33 cellular contexts compared by ENCODE assay signal in genomic region chr7:155956977-155957376, GRCh38.
"Had no signal": no experiment of that assay in that cellular context is flagged by ENCODE, and none has a peak within 500 bp of the region (broad histone marks: within the 10 kb centered on the region; RNA-seq: fewer than 3 reads in every experiment).

No MANE protein-coding gene starts in this region.

- H3K4me1 ChIP-seq: foreskin keratinocyte, gastrocnemius medialis, heart left ventricle had no signal

- H3K36me3 Mint-ChIP-seq: activated CD4-positive, alpha-beta memory T cell treated with anti-CD3 and anti-CD28 coated beads for 36 hours; activated CD8-positive, alpha-beta memory T cell treated with anti-CD3 and anti-CD28 coated beads, Interleukin-2, amount 10 ng/mL, durations not matched to agents 7 days and 5 days; activated naive CD4-positive, alpha-beta T cell treated with anti-CD3 and anti-CD28 coated beads, Interleukin-2, amount 50 U/mL, for 24 hours; activated naive CD8-positive, alpha-beta T cell treated with anti-CD3 and anti-CD28 coated beads for 36 hours; T-cell had no signal

- H3K27ac ChIP-seq: adrenal gland, body of pancreas, foreskin keratinocyte, gastrocnemius medialis, heart left ventricle had no signal

- H3K27ac Mint-ChIP-seq: activated CD4-positive, alpha-beta memory T cell treated with anti-CD3 and anti-CD28 coated beads for 36 hours; activated CD4-positive, alpha-beta T cell treated with anti-CD3 and anti-CD28 coated beads for 36 hours; activated CD4-positive, alpha-beta T cell treated with anti-CD3 and anti-CD28 coated beads, Interleukin-2, amount 10 ng/mL, durations not matched to agents 24 days and 14 days; activated CD8-positive, alpha-beta memory T cell treated with anti-CD3 and anti-CD28 coated beads, Interleukin-2, amount 10 ng/mL, durations not matched to agents 7 days and 5 days; activated CD8-positive, alpha-beta T cell treated with anti-CD3 and anti-CD28 coated beads, Interleukin-2, amount 10 ng/mL, durations not matched to agents 7 days and 5 days; activated naive CD4-positive, alpha-beta T cell treated with anti-CD3 and anti-CD28 coated beads for 36 hours; activated naive CD4-positive, alpha-beta T cell treated with anti-CD3 and anti-CD28 coated beads, Interleukin-2, amount 50 U/mL, for 24 hours; activated naive CD8-positive, alpha-beta T cell treated with anti-CD3 and anti-CD28 coated beads for 36 hours; activated naive CD8-positive, alpha-beta T cell treated with anti-CD3 and anti-CD28 coated beads, Interleukin-2, amount 50 U/mL, for 24 hours; activated T-helper 1 cell treated with anti-CD3 and anti-CD28 coated beads, Interleukin-12 subunit alpha, Interleukin-12 subunit beta, Interleukin-2, Interleukin-4 antibody, amounts not matched to agents 30 ng/mL and 10 ng/mL and 1 ng/mL, durations not matched to agents 14 hours and 24 hours and 36 hours; activated T-helper 2 cell treated with anti-CD3 and anti-CD28 coated beads, Interferon-gamma antibody, Interleukin-2, Interleukin-4, amounts not matched to agents 10 μg/mL and 5 μg/mL and 100 μg/mL, durations not matched to agents 14 hours and 24 hours and 36 hours; T-cell; T-helper 1 cell treated with Interleukin-12 subunit alpha and Interleukin-12 subunit beta and Interleukin-4 antibody, amounts not matched to agents 30 μg/mL and 1 μg/mL, for 36 hours had no signal

- H3K27me3 ChIP-seq: adrenal gland, body of pancreas, foreskin keratinocyte had no signal

- H3K4me3 ChIP-seq: adrenal gland, body of pancreas, gastrocnemius medialis, heart left ventricle had no signal

- H3K4me1 Mint-ChIP-seq: activated naive CD4-positive, alpha-beta T cell treated with anti-CD3 and anti-CD28 coated beads, Interleukin-2, amount 50 U/mL, for 24 hours had no signal

- H3K27me3 Mint-ChIP-seq: activated naive CD4-positive, alpha-beta T cell treated with anti-CD3 and anti-CD28 coated beads, Interleukin-2, amount 50 U/mL, for 24 hours had no signal

- H3K9me3 ChIP-seq: adrenal gland, body of pancreas, gastrocnemius medialis, heart left ventricle had no signal

- ATAC-seq: activated CD4-positive, alpha-beta T cell treated with anti-CD3 and anti-CD28 coated beads for 36 hours; activated CD8-positive, alpha-beta memory T cell treated with anti-CD3 and anti-CD28 coated beads, Interleukin-2, amount 10 ng/mL, durations not matched to agents 7 days and 5 days; activated CD8-positive, alpha-beta T cell treated with anti-CD3 and anti-CD28 coated beads, Interleukin-2, amount 10 ng/mL, durations not matched to agents 7 days and 5 days; activated naive CD8-positive, alpha-beta T cell treated with anti-CD3 and anti-CD28 coated beads, Interleukin-2, amount 50 U/mL, for 24 hours; body of pancreas; esophagus mucosa; foreskin keratinocyte; gastrocnemius medialis; heart left ventricle; T-cell had no signal

- DNase-seq: activated CD4-positive, alpha-beta memory T cell treated with anti-CD3 and anti-CD28 coated beads for 36 hours; activated CD4-positive, alpha-beta T cell treated with anti-CD3 and anti-CD28 coated beads for 36 hours; activated CD4-positive, alpha-beta T cell treated with anti-CD3 and anti-CD28 coated beads, Interleukin-2, amount 10 ng/mL, durations not matched to agents 24 days and 14 days; activated CD4-positive, CD25-positive, alpha-beta regulatory T cell; activated CD4-positive, CD25-positive, alpha-beta regulatory T cell treated with anti-CD3 and anti-CD28 coated beads, Interleukin-2, amount 50 U/mL, for 72 hours; activated CD8-positive, alpha-beta memory T cell treated with anti-CD3 and anti-CD28 coated beads, Interleukin-2, amount 10 ng/mL, durations not matched to agents 7 days and 5 days; activated CD8-positive, alpha-beta memory T cell treated with anti-CD3 and anti-CD28 coated beads, Interleukin-2, amount 50 U/mL, for 4 hours; activated CD8-positive, alpha-beta T cell treated with anti-CD3 and anti-CD28 coated beads, Interleukin-2, amount 10 ng/mL, durations not matched to agents 7 days and 5 days; activated effector memory CD4-positive, alpha-beta T cell treated with anti-CD3 and anti-CD28 coated beads, Interleukin-2, amount 50 U/mL, for 16 hours; activated naive CD4-positive, alpha-beta T cell treated with anti-CD3 and anti-CD28 coated beads for 36 hours; activated naive CD8-positive, alpha-beta T cell treated with anti-CD3 and anti-CD28 coated beads for 36 hours; activated naive CD8-positive, alpha-beta T cell treated with anti-CD3 and anti-CD28 coated beads, Interleukin-2, amount 50 U/mL, for 24 hours; activated T-cell treated with anti-CD3 and anti-CD28 coated beads, Interleukin-2, amount 50 U/mL, for 1 hour; activated T-cell treated with anti-CD3 and anti-CD28 coated beads, Interleukin-2, amount 50 U/mL, for 48 hours; adrenal gland; amygdala; aorta; body of pancreas; caudate nucleus; cortex of kidney; dermis blood vessel endothelial cell; effector CD8-positive, alpha-beta T cell; foreskin keratinocyte; gastrocnemius medialis; glutamatergic neuron; heart left ventricle; T-cell had no signal

- H3K36me3 ChIP-seq: adrenal gland, gastrocnemius medialis, heart left ventricle had no signal

- H3K4me3 Mint-ChIP-seq: activated CD4-positive, alpha-beta memory T cell treated with anti-CD3 and anti-CD28 coated beads for 36 hours; activated CD4-positive, alpha-beta T cell treated with anti-CD3 and anti-CD28 coated beads for 36 hours; activated CD4-positive, alpha-beta T cell treated with anti-CD3 and anti-CD28 coated beads, Interleukin-2, amount 10 ng/mL, durations not matched to agents 24 days and 14 days; activated CD8-positive, alpha-beta memory T cell treated with anti-CD3 and anti-CD28 coated beads, Interleukin-2, amount 10 ng/mL, durations not matched to agents 7 days and 5 days; activated CD8-positive, alpha-beta T cell treated with anti-CD3 and anti-CD28 coated beads, Interleukin-2, amount 10 ng/mL, durations not matched to agents 7 days and 5 days; activated naive CD4-positive, alpha-beta T cell treated with anti-CD3 and anti-CD28 coated beads for 36 hours; activated naive CD4-positive, alpha-beta T cell treated with anti-CD3 and anti-CD28 coated beads, Interleukin-2, amount 50 U/mL, for 24 hours; activated naive CD8-positive, alpha-beta T cell treated with anti-CD3 and anti-CD28 coated beads for 36 hours; activated naive CD8-positive, alpha-beta T cell treated with anti-CD3 and anti-CD28 coated beads, Interleukin-2, amount 50 U/mL, for 24 hours; activated T-helper 1 cell treated with anti-CD3 and anti-CD28 coated beads, Interleukin-12 subunit alpha, Interleukin-12 subunit beta, Interleukin-2, Interleukin-4 antibody, amounts not matched to agents 30 ng/mL and 10 ng/mL and 1 ng/mL, durations not matched to agents 14 hours and 24 hours and 36 hours; T-cell; T-helper 1 cell treated with Interleukin-12 subunit alpha and Interleukin-12 subunit beta and Interleukin-4 antibody, amounts not matched to agents 30 μg/mL and 1 μg/mL, for 36 hours had no signal

- H3K9me3 Mint-ChIP-seq: activated CD4-positive, alpha-beta memory T cell treated with anti-CD3 and anti-CD28 coated beads for 36 hours; activated CD4-positive, alpha-beta T cell treated with anti-CD3 and anti-CD28 coated beads, Interleukin-2, amount 10 ng/mL, durations not matched to agents 24 days and 14 days; activated naive CD4-positive, alpha-beta T cell treated with anti-CD3 and anti-CD28 coated beads for 36 hours; activated naive CD4-positive, alpha-beta T cell treated with anti-CD3 and anti-CD28 coated beads, Interleukin-2, amount 50 U/mL, for 24 hours; activated naive CD8-positive, alpha-beta T cell treated with anti-CD3 and anti-CD28 coated beads for 36 hours; activated naive CD8-positive, alpha-beta T cell treated with anti-CD3 and anti-CD28 coated beads, Interleukin-2, amount 50 U/mL, for 24 hours; activated T-helper 1 cell treated with anti-CD3 and anti-CD28 coated beads, Interleukin-12 subunit alpha, Interleukin-12 subunit beta, Interleukin-2, Interleukin-4 antibody, amounts not matched to agents 30 ng/mL and 10 ng/mL and 1 ng/mL, durations not matched to agents 14 hours and 24 hours and 36 hours; activated T-helper 2 cell treated with anti-CD3 and anti-CD28 coated beads, Interferon-gamma antibody, Interleukin-2, Interleukin-4, amounts not matched to agents 10 μg/mL and 5 μg/mL and 100 μg/mL, durations not matched to agents 14 hours and 24 hours and 36 hours; T-cell; T-helper 1 cell treated with Interleukin-12 subunit alpha and Interleukin-12 subunit beta and Interleukin-4 antibody, amounts not matched to agents 30 μg/mL and 1 μg/mL, for 36 hours had no signal

- FAIRE-seq: colon had no signal
